8 cellular contexts compared by ENCODE assay signal in the genomic region with DNA sequence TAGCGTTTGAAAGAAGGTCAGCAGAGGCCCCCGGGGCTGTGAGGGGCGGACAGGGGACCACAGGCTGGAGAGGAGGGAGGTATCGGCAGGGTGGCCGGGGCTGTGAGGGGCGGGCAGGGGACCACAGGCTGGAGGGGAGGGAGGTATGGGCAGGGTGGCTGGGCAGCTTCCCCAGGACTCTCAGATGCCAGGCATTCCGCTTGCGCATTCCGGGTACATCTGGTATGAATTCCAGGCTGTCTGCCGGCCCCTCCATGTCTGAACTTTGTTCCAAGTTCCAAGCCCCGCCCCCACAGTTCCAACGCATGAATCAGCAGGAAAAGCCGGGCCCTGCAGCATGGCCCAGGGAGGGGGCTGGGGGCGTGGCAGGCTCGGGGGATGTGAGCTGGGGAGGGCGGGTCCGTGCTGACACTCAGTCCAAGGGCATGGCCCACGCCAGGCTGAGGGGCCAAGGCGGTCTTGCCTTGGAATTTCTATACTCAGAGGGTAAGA. TPM values are rescaled to one million over a fixed set of nuclear protein-coding genes. Genes with fewer than 3 reads are reported as not detected.
DNase-seq lines count a peak whose midpoint lies in the region; ATAC-seq, FAIRE-seq and TF ChIP-seq lines count a peak whose summit lies in the region.
"Had no signal": no experiment of that assay in that cellular context is flagged by ENCODE, and none has a peak within 500 bp of the region (broad histone marks: within the 10 kb centered on the region; RNA-seq: fewer than 3 reads in every experiment).

No MANE protein-coding gene starts in this region.

- H3K36me3 ChIP-seq in heart left ventricle = peaks cover 0 to 37% (median 32%) of the 10 kb centered on the region in 9 donors

- FAIRE-seq in G401.6 (lab: Jason Lieb, UNC) = peak; percentile 90
- FAIRE-seq: endometrium had no signal

- H3K4me3 ChIP-seq in heart left ventricle = peak overlapping the region; percentile 67 to 100 (median 94)

- peaks cover 9 to 69% (median 54%) of the 10 kb centered on the region in 12 donors for H3K4me1 ChIP-seq in heart left ventricle

- 0 to 3% (median 2%) methylated on average over 5 to 19 of the region's 19 CpGs for WGBS in heart left ventricle, 4 donors

- DNase-seq in NCI-H2196 treated with DMSO at 0.1 percent for 48 hours (lab: John Stamatoyannopoulos, UW; ENCODE audit: unreplicated experiment) = peak; percentile 17
- peak; percentile 97 for DNase-seq in amniotic stem cell (lab: John Stamatoyannopoulos, UW)
- DNase-seq in heart left ventricle = peak; percentile 97 to 100 (median 99)
- DNase-seq in occipital lobe (lab: John Stamatoyannopoulos, UW) = peak; percentile 65

- intact Hi-C loops in heart left ventricle (cut with DNase I) = loop anchor here in 8 of 10 donors (1.0 to 10.0 kb wide), 10 partner anchors 30 to 680 kb away; a partner anchor contains a TSS

- no peak for TF ChIP-seq CTCF in heart left ventricle (IDR thresholded peaks at IDR 0.05)

- ATAC-seq in heart left ventricle (peak; percentile 49 to 71 (median 56)), GM18502 (IDR thresholded peaks at IDR 0.05; ENCODE audit: poor library complexity, unreplicated experiment) (no peak), HG03378 (IDR thresholded peaks at IDR 0.05; ENCODE audit: unreplicated experiment) (no peak)

- peak in 1 of 2 donors; percentile 19 for TF ChIP-seq POLR2A in heart left ventricle (IDR thresholded peaks at IDR 0.05)

- peak overlapping the region; percentile 96 to 100 (median 100) for H3K27ac ChIP-seq in heart left ventricle

- no peaks in the 10 kb centered on the region for H3K9me3 ChIP-seq in heart left ventricle

- H3K27me3 ChIP-seq in heart left ventricle = no peaks in the 10 kb centered on the region

RNA-seq across cellular contexts. Expression of a gene that starts 4.4 kb away (rescaled TPM):
- total RNA-seq in heart left ventricle (1 to 10 TPM; 1.5 to 6.1 (median 2.3) TPM), occipital lobe (0.47 TPM)
- polyA plus RNA-seq in heart left ventricle = 1 to 10 TPM; 1.5 to 3.3 TPM

RNA-seq across cellular contexts. Expression of a gene that starts 10.0 kb away (rescaled TPM):
- 10 to 100 TPM in 4 of 9 donors, 1 to 10 TPM in 5; 7.2 to 29.0 (median 9.3) TPM for total RNA-seq in heart left ventricle
- polyA plus RNA-seq in heart left ventricle = 10 to 100 TPM in 1 of 2 donors, 1 to 10 TPM in 1; 9.1 to 12.5 TPM
- 10.8 TPM for total RNA-seq in occipital lobe

RNA-seq across cellular contexts. Expression of a gene that starts 28.1 kb away (rescaled TPM):
- total RNA-seq in heart left ventricle = 1 to 10 TPM in 2 of 9 donors, under 1 TPM in 6, not detected in 1; 0.25 to 1.8 (median 0.77) TPM
- polyA plus RNA-seq in heart left ventricle = 1 to 10 TPM in 1 of 2 donors, under 1 TPM in 1; 0.65 to 1.4 TPM
- total RNA-seq in occipital lobe = 0.16 TPM

RNA-seq across cellular contexts. Expression of a gene that starts 29.9 kb away (rescaled TPM):
- total RNA-seq in heart left ventricle (100 to 1,000 TPM; 119 to 195 (median 174) TPM), occipital lobe (71.1 TPM)
- 10 to 100 TPM; 70.1 to 98.1 TPM for polyA plus RNA-seq in heart left ventricle

RNA-seq across cellular contexts. Expression of a gene that starts 47.3 kb away (rescaled TPM):
- total RNA-seq in heart left ventricle (100 to 1,000 TPM in 5 of 9 donors, 10 to 100 TPM in 4; 67.5 to 460 (median 103) TPM), occipital lobe (5.8 TPM)
- polyA plus RNA-seq in heart left ventricle = 100 to 1,000 TPM; 101 to 125 TPM

Comparison
In these comparisons a context has a peak if more than half of its experiments do, and no peak if none do; other contexts are left out.
1. DNase-seq: peak in every context shown above with its lines; median percentile 99 in heart left ventricle; 97 in amniotic stem cell; 65 in occipital lobe; 17 in NCI-H2196 treated with DMSO at 0.1 percent for 48 hours.
2. ATAC-seq: peak in heart left ventricle (4 of 4); none in GM18502 (single experiment) and HG03378 (single experiment).